In genomic region chr1:25782608-25783201, GRCh38 we compare ENCODE assay signal across 1 cellular context.
TF ChIP-seq lines count a peak whose summit lies in the region.

No MANE protein-coding gene starts in this region.

TF ChIP-seq in K562, 482 proteins besides CTCF, POLR2A, EP300 and RAD21 (continued from another document and continues in another):
- TF ChIP-seq RBM39 (optimal IDR thresholded peaks at IDR 0.05; ENCODE audit: low read depth, low read length) (no peak), TAF9B (IDR thresholded peaks at IDR 0.05; ENCODE audit: partially characterized antibody) (no peak), TGIF2 (CRISPR knock-in tag; IDR thresholded peaks at IDR 0.05) (no peak), KLF6 (CRISPR knock-in tag; IDR thresholded peaks at IDR 0.05; ENCODE audit: borderline replicate concordance) (no peak), NRF1 (conservative IDR thresholded peaks at IDR 0.05 in 1 of 2, IDR thresholded peaks at IDR 0.05 in 1 of 2) (no peak; a peak in 1 of 4 replicates), ZNF77 (CRISPR knock-in tag; IDR thresholded peaks at IDR 0.05) (no peak), PPARD (CRISPR knock-in tag; IDR thresholded peaks at IDR 0.05) (no peak), HDGF (IDR thresholded peaks at IDR 0.05) (no peak), GABPB1 (CRISPR knock-in tag; IDR thresholded peaks at IDR 0.05) (no peak), RCOR1 (IDR thresholded peaks at IDR 0.05; ENCODE audit: borderline replicate concordance in 1 of 2, low read depth in 2 of 2, low read length in 2 of 2) (peak in 1 of 2 experiments; percentile 91; a peak in 3 of 4 replicates), MYBL2 (IDR thresholded peaks at IDR 0.05; ENCODE audit: low read depth) (no peak), MYBL2 (CRISPR knock-in tag; IDR thresholded peaks at IDR 0.05; ENCODE audit: borderline replicate concordance) (no peak), CREB3L1 (IDR thresholded peaks at IDR 0.05; ENCODE audit: borderline replicate concordance, low read depth) (no peak), GATA2 (CRISPR knock-in tag; IDR thresholded peaks at IDR 0.05) (peak; percentile 78; the same call in 1 of the 2 replicates), CREB1 (IDR thresholded peaks at IDR 0.05) (peak; percentile 35; the same call in 1 of the 2 replicates), CREB1 (CRISPR knock-in tag; IDR thresholded peaks at IDR 0.05) (0 out of 2 replicates have a peak, but pooled peaks have one; percentile 59), HDAC1 (IDR thresholded peaks at IDR 0.05) (peak in 1 of 2 experiments; percentile 51; a peak in 1 of 4 replicates), E2F8 (IDR thresholded peaks at IDR 0.05; ENCODE audit: low read depth, partially characterized antibody) (peak; percentile 25), U2AF1 (optimal IDR thresholded peaks at IDR 0.05; ENCODE audit: low read depth, low read length) (no peak), SLC30A9 (CRISPR knock-in tag; IDR thresholded peaks at IDR 0.05) (no peak), ILF3 (IDR thresholded peaks at IDR 0.05; ENCODE audit: borderline replicate concordance) (no peak), RAD51 (IDR thresholded peaks at IDR 0.05; ENCODE audit: borderline replicate concordance, low read depth) (no peak), NBN (IDR thresholded peaks at IDR 0.05; ENCODE audit: low read depth) (peak; percentile 66; the same call in 1 of the 2 replicates), ZNF589 (CRISPR knock-in tag; IDR thresholded peaks at IDR 0.05; ENCODE audit: low read depth) (peak; percentile 88), KLF16 (IDR thresholded peaks at IDR 0.05) (0 out of 2 replicates have a peak, but pooled peaks have one; percentile 51), ZNF778 (CRISPR knock-in tag; IDR thresholded peaks at IDR 0.05) (no peak), SOX6 (IDR thresholded peaks at IDR 0.05) (peak; percentile 85), SMAD4 (CRISPR knock-in tag; conservative IDR thresholded peaks at IDR 0.05) (peak; percentile 82; the same call in 1 of the 2 replicates), PRPF4 (IDR thresholded peaks at IDR 0.05; ENCODE audit: insufficient read depth, low read depth, low read length, poor library complexity, severe bottlenecking) (no peak), NCOA6 (IDR thresholded peaks at IDR 0.05) (no peak), NFE2L1 (tag; IDR thresholded peaks at IDR 0.05; ENCODE audit: borderline replicate concordance, low read depth) (no peak), HSF4 (CRISPR knock-in tag; IDR thresholded peaks at IDR 0.05; ENCODE audit: borderline replicate concordance) (no peak), STAT6 (CRISPR knock-in tag; IDR thresholded peaks at IDR 0.05) (no peak), ZBTB40 (IDR thresholded peaks at IDR 0.05) (peak; percentile 17; the same call in 1 of the 2 replicates), ZBTB40 (CRISPR knock-in tag; IDR thresholded peaks at IDR 0.05) (no peak), ZNF347 (CRISPR knock-in tag; IDR thresholded peaks at IDR 0.05; ENCODE audit: low read depth) (no peak), ETV5 (CRISPR knock-in tag; IDR thresholded peaks at IDR 0.05; ENCODE audit: low read depth) (peak; percentile 99), ELK3 (CRISPR knock-in tag; IDR thresholded peaks at IDR 0.05) (no peak), CHD4 (IDR thresholded peaks at IDR 0.05; ENCODE audit: insufficient read depth, insufficient replicate concordance, low read depth, low read length, poor library complexity, severe bottlenecking) (no peak), KHSRP (IDR thresholded peaks at IDR 0.05) (no peak), ZSCAN32 (CRISPR knock-in tag; IDR thresholded peaks at IDR 0.05) (no peak), SFPQ (IDR thresholded peaks at IDR 0.05; ENCODE audit: low read depth, low read length) (no peak), TFAM (CRISPR knock-in tag; conservative IDR thresholded peaks at IDR 0.05) (no peak), ZNF212 (CRISPR knock-in tag; IDR thresholded peaks at IDR 0.05) (no peak), MNT (conservative IDR thresholded peaks at IDR 0.05) (no peak; a peak in 1 of 4 replicates), MAFG (tag; conservative IDR thresholded peaks at IDR 0.05) (no peak)
